In the genomic region with DNA sequence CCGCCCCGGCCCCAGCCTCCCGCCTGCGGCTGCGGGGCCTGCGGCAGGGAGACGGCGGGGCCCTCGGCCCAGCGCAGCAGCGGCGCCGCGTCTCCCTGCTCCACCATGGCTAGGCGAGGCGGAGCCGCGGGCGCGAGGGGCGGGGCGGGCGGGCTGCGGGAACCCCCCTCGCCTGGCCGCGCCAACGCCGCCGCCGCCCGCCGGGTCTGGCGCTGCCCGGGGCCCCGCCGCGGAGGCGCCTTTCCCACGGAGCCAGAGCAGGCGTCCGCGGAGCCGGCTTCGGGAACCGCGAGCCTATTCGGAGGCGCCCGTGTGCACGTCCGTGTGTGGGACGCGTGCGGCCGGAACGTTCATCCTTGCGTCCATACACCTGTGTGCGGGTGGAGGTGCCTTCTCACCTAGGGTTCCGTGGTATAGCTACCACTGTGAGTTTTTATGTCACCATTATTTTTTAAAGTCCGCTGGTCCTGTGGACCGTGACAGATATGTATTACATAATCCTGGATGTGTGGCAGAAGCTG, we compare ENCODE assay signal across 1 cellular context.
TF ChIP-seq lines count a peak whose summit lies in the region.

A gene with protein sequence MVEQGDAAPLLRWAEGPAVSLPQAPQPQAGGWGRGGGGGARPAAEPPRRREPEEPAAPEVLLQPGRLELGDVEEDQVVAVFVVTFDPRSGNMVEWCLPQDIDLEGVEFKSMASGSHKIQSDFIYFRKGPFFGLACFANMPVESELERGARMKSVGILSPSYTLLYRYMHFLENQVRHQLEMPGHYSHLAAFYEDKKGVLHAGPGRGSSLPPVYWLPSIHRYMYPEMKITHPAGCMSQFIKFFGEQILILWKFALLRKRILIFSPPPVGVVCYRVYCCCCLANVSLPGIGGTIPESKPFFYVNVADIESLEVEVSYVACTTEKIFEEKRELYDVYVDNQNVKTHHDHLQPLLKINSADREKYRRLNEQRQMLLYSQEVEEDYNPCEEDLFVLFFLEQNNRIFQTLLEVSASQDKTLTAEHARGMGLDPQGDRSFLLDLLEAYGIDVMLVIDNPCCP (minus strand): TSS at position 120 of the 521 bp plus-strand sequence. CDS start 13 bp downstream, at position 107.

TF ChIP-seq in GM12878, 131 proteins besides CTCF, POLR2A, EP300 and RAD21 (continued from another document):
- no peak for TF ChIP-seq ZBTB4 (CRISPR knock-in tag; IDR thresholded peaks at IDR 0.05)
- peak; percentile 28; the same call in 1 of the 2 replicates for TF ChIP-seq EED (IDR thresholded peaks at IDR 0.05; ENCODE audit: low read depth)
- TF ChIP-seq TBL1XR1 (IDR thresholded peaks at IDR 0.05; ENCODE audit: low read depth, low read length), result no peak
- no peak for TF ChIP-seq ZNF24 (IDR thresholded peaks at IDR 0.05)
- peak; percentile 48; the same call in 1 of the 2 replicates for TF ChIP-seq IKZF1 (conservative IDR thresholded peaks at IDR 0.05)
- TF ChIP-seq HCFC1 (IDR thresholded peaks at IDR 0.05; ENCODE audit: low read length), result no peak
- TF ChIP-seq MXI1 (IDR thresholded peaks at IDR 0.05; ENCODE audit: low read depth, low read length), result no peak
- no peak for TF ChIP-seq FOXK2 (IDR thresholded peaks at IDR 0.05)
- TF ChIP-seq CHD4 (IDR thresholded peaks at IDR 0.05), result no peak
- TF ChIP-seq ZNF274 (IDR thresholded peaks at IDR 0.05; ENCODE audit: insufficient read depth, insufficient read length), result no peak
- TF ChIP-seq ZNF217 (IDR thresholded peaks at IDR 0.05), result no peak
- no peak for TF ChIP-seq SKIL (IDR thresholded peaks at IDR 0.05; ENCODE audit: low read depth, poor library complexity, severe bottlenecking)
- TF ChIP-seq MYB (IDR thresholded peaks at IDR 0.05; ENCODE audit: borderline replicate concordance, low read depth, low read length), result no peak
